ENCODE assay signal across 10 cellular contexts in genomic region chr2:118889995-118890394, GRCh38. TPM values are rescaled to one million over a fixed set of nuclear protein-coding genes. Genes with fewer than 3 reads are reported as not detected.
"Had no signal": no experiment of that assay in that cellular context is flagged by ENCODE, and none has a peak within 500 bp of the region (broad histone marks: within the 10 kb centered on the region; RNA-seq: fewer than 3 reads in every experiment).

No MANE protein-coding gene starts in this region.

- H3K27ac ChIP-seq: HL-60 had no signal

- DNase-seq: H9, HCEC 1CT, HFFc6, KBM-7 had no signal

- H3K4me3 ChIP-seq: GM23338 had no signal

- H3K4me2 ChIP-seq: GM23338 had no signal

- H2AFZ ChIP-seq: GM23338 had no signal

RNA-seq across cellular contexts. Expression of gene EN1, which starts 42.5 kb away (rescaled TPM):
- total RNA-seq: H1, H9, HepG2, HFFc6, HT1080 had no signal
- polyA plus RNA-seq: H1, HepG2, IgD-negative memory B cell had no signal

RNA-seq across cellular contexts. Expression of gene MARCO, which starts 52.0 kb away (rescaled TPM):
- total RNA-seq: GM23338, H1, H9, HepG2, HFFc6 had no signal
- polyA plus RNA-seq: GM23338, H1, HepG2, IgD-negative memory B cell had no signal
